Comparison of ENCODE assay signal across 8 cellular contexts in genomic region chr1:62783736-62784508, GRCh38. TPM values are rescaled to one million over a fixed set of nuclear protein-coding genes. Genes with fewer than 3 reads are reported as not detected.
DNase-seq lines count a peak whose midpoint lies in the region; ATAC-seq and TF ChIP-seq lines count a peak whose summit lies in the region.

Gene ATG4C, plus strand, starts transcription at chr1:62784132. Its CDS starts 19,655 bp downstream, at chr1:62803787.

- H3K36me3 Mint-ChIP-seq in activated naive CD4-positive, alpha-beta T cell treated with anti-CD3 and anti-CD28 coated beads, Interleukin-2, amount 10 ng/mL, durations not matched to agents 7 days and 5 days: no peaks in the 10 kb centered on the region

- H3K9me3 ChIP-seq in testis: no peaks in the 10 kb centered on the region

- TF ChIP-seq POLR2A in NB4 (IDR thresholded peaks at IDR 0.05; ENCODE audit: extremely low read depth, insufficient read length): no peak
- TF ChIP-seq POLR2A in testis (IDR thresholded peaks at IDR 0.05): no peak

- peaks cover 8% of the 10 kb centered on the region for H3K27me3 Mint-ChIP-seq in activated naive CD4-positive, alpha-beta T cell treated with anti-CD3 and anti-CD28 coated beads, Interleukin-2, amount 10 ng/mL, durations not matched to agents 7 days and 5 days

- H3K4me3 Mint-ChIP-seq in activated naive CD4-positive, alpha-beta T cell treated with anti-CD3 and anti-CD28 coated beads, Interleukin-2, amount 10 ng/mL, durations not matched to agents 7 days and 5 days: no peak within 1 kb of the TSS

- no peaks in the 10 kb centered on the region for H3K9me3 Mint-ChIP-seq in activated naive CD4-positive, alpha-beta T cell treated with anti-CD3 and anti-CD28 coated beads, Interleukin-2, amount 10 ng/mL, durations not matched to agents 7 days and 5 days

- DNase-seq in GM06990 (ENCODE audit: extremely low read depth, insufficient read length) (peak; percentile 87), NB4 (ENCODE audit: low read depth) (peak; percentile 94), SK-N-DZ (ENCODE audit: low spot score) (peak; percentile 99), glomerular visceral epithelial cell (ENCODE audit: extremely low spot score) (peak; percentile 95), omental fat pad (ENCODE audit: low spot score) (peak; percentile 84), testis (peak; percentile 99)
- peak; percentile 96 for DNase-seq in activated naive CD4-positive, alpha-beta T cell treated with anti-CD3 and anti-CD28 coated beads, Interleukin-2, amount 10 ng/mL, durations not matched to agents 7 days and 5 days

- peak; percentile 95 for ATAC-seq in HG02571 (IDR thresholded peaks at IDR 0.05; ENCODE audit: unreplicated experiment)
- peak; percentile 99 for ATAC-seq in omental fat pad (ENCODE audit: low FRiP score)

- H3K4me1 Mint-ChIP-seq in activated naive CD4-positive, alpha-beta T cell treated with anti-CD3 and anti-CD28 coated beads, Interleukin-2, amount 10 ng/mL, durations not matched to agents 7 days and 5 days: peaks cover 10% of the 10 kb centered on the region

- H3K4me3 ChIP-seq in GM06990 (replicated peaks; ENCODE audit: low read depth, low read length) (peak within 1 kb of the TSS; percentile 78), NB4 (ENCODE audit: low read depth, low read length) (peak within 1 kb of the TSS; percentile 94), testis (peak within 1 kb of the TSS; percentile 76 to 80)

- no peaks in the 10 kb centered on the region; the same call in 1 of the 2 replicates for H3K27me3 ChIP-seq in GM06990 (replicated peaks; ENCODE audit: control insufficient read depth, insufficient read depth, low read length)
- no peaks in the 10 kb centered on the region for H3K27me3 ChIP-seq in testis

- H3K27ac Mint-ChIP-seq in activated naive CD4-positive, alpha-beta T cell treated with anti-CD3 and anti-CD28 coated beads, Interleukin-2, amount 10 ng/mL, durations not matched to agents 7 days and 5 days: peak within 1 kb of the TSS; percentile 75

- H3K36me3 ChIP-seq in GM06990 (ENCODE audit: control insufficient read depth, insufficient read depth, low read length) (no peaks in the 10 kb centered on the region), testis (ENCODE audit: low read depth, missing control alignments) (no peaks in the 10 kb centered on the region)

- intact Hi-C loops in testis (cut with DNase I; ENCODE audit: low total_unique reads): no loop called here

- WGBS in testis, 2 donors: 0% methylated on average over 36 to 38 of the region's 38 CpGs

- CTCF ChIA-PET in activated naive CD4-positive, alpha-beta T cell treated with anti-CD3 and anti-CD28 coated beads, Interleukin-2, amount 10 ng/mL, durations not matched to agents 7 days and 5 days (lab: Charles Lee): no interaction called here

- H3K27ac ChIP-seq in testis: peak within 1 kb of the TSS; percentile 85 to 92

- H3K4me1 ChIP-seq in testis: peaks cover 8% of the 10 kb centered on the region

- TF ChIP-seq CTCF in GM06990 (IDR thresholded peaks at IDR 0.05; ENCODE audit: insufficient read depth, low read length, poor library complexity, severe bottlenecking) (no peak), NB4 (IDR thresholded peaks at IDR 0.05; ENCODE audit: low read depth, low read length) (no peak), omental fat pad (IDR thresholded peaks at IDR 0.05) (no peak), testis (IDR thresholded peaks at IDR 0.05) (peak in 1 of 3 experiments; percentile 12)

RNA-seq across cellular contexts. Expression of gene ATG4C, which starts in this region (rescaled TPM):
- 11.8 and 13.1 TPM in 2 replicates for polyA plus RNA-seq in SK-N-DZ (2014; cell fraction: cytosol; rRNA removed)
- polyA plus RNA-seq in SK-N-DZ (2014; cell fraction: nucleus; rRNA removed): 8.6 and 8.8 TPM in 2 replicates
- 10 to 100 TPM in 2 of 4 donors, 1 to 10 TPM in 2; 6.9 to 18.1 (median 8.9) TPM for total RNA-seq in omental fat pad
- 10 to 100 TPM in 1 of 2 donors, 1 to 10 TPM in 1; 6.8 to 10.2 TPM for total RNA-seq in testis
- polyA plus RNA-seq in testis (ENCODE audit: insufficient read depth, low read depth, low replicate concordance): 8.6 TPM

Comparison
In these comparisons a context has a peak if more than half of its experiments do, and no peak if none do; other contexts are left out.
1. Peak in every context shown above with its lines: DNase-seq, ATAC-seq, H3K4me3 ChIP-seq and H3K27ac ChIP-seq.